Comparison of ENCODE assay signal across 8 cellular contexts in genomic region chr17:7173687-7174602, GRCh38. TPM values are rescaled to one million over a fixed set of nuclear protein-coding genes. Genes with fewer than 3 reads are reported as not detected.
A peak's percentile ranks its signal among the peaks of the same experiment; 100 is the strongest.
DNase-seq lines count a peak whose midpoint lies in the region; ATAC-seq and TF ChIP-seq lines count a peak whose summit lies in the region.

No MANE protein-coding gene starts in this region.

- H3K9me3 Mint-ChIP-seq in CD8-positive, alpha-beta T cell = peaks cover 9% of the 10 kb centered on the region

- 66% methylated on average over 59 of the region's 69 CpGs for WGBS in smooth muscle cell (ENCODE audit: low lambda C conversion rate)

- H3K9ac ChIP-seq in smooth muscle cell (ENCODE audit: low read depth) (no peak overlapping the region), Karpas-422 (ENCODE audit: low read length) (no peak overlapping the region)

- peaks cover 26% of the 10 kb centered on the region for H3K4me1 ChIP-seq in CD8-positive, alpha-beta T cell (ENCODE audit: insufficient read depth, low read length)
- no peaks in the 10 kb centered on the region for H3K4me1 ChIP-seq in smooth muscle cell (ENCODE audit: low read depth)
- H3K4me1 ChIP-seq in Karpas-422 (ENCODE audit: low read length) = peaks cover 9% of the 10 kb centered on the region

- POLR2A ChIA-PET in CD8-positive, alpha-beta T cell (lab: Charles Lee) = no interaction called here
- POLR2A ChIA-PET in RWPE1 (lab: Yijun Ruan, JAX; ENCODE audit: low non-redundant PET) = no interaction called here

- H3K36me3 Mint-ChIP-seq in CD8-positive, alpha-beta T cell = peaks cover 4% of the 10 kb centered on the region

- peak; percentile 45 for ATAC-seq in CD8-positive, alpha-beta T cell
- peak; percentile 38 for ATAC-seq in left lobe of liver

- in situ Hi-C loops in brain microvascular endothelial cell (cut with HindIII; ENCODE audit: low pct_ligation_motif_present, low sequenced_read_pairs) = no loop called here

- H3K79me2 ChIP-seq in smooth muscle cell (ENCODE audit: low read depth) = no peaks in the 10 kb centered on the region
- no peaks in the 10 kb centered on the region for H3K79me2 ChIP-seq in Karpas-422 (ENCODE audit: low read length)

- H4K20me1 ChIP-seq in smooth muscle cell (ENCODE audit: low read depth) (no peaks in the 10 kb centered on the region), Karpas-422 (ENCODE audit: insufficient read depth, low read depth, low read length) (no peaks in the 10 kb centered on the region)

- H3F3A ChIP-seq in smooth muscle cell (ENCODE audit: low read depth) = no peaks in the 10 kb centered on the region

- no peaks in the 10 kb centered on the region for H3K9me2 ChIP-seq in Karpas-422 (replicated peaks; ENCODE audit: insufficient read depth, low read length)

- TF ChIP-seq CTCF in CD8-positive, alpha-beta T cell (IDR thresholded peaks at IDR 0.05) = no peak
- TF ChIP-seq CTCF in RWPE1 (conservative IDR thresholded peaks at IDR 0.05; ENCODE audit: low read depth) = no peak; the same call in 1 of the 2 replicates
- peak; percentile 31 for TF ChIP-seq CTCF in brain microvascular endothelial cell (IDR thresholded peaks at IDR 0.05; ENCODE audit: low read depth, low read length, missing control alignments)
- no peak for TF ChIP-seq CTCF in smooth muscle cell (IDR thresholded peaks at IDR 0.05; ENCODE audit: borderline replicate concordance, insufficient read depth, poor library complexity, severe bottlenecking)

- no peak overlapping the region for H3K27ac Mint-ChIP-seq in CD8-positive, alpha-beta T cell

- no peak overlapping the region for H3K4me3 Mint-ChIP-seq in CD8-positive, alpha-beta T cell

- no peak overlapping the region for H3K4me2 ChIP-seq in smooth muscle cell
- H3K4me2 ChIP-seq in Karpas-422 (ENCODE audit: low read depth, low read length, poor library complexity, severe bottlenecking) = no peak overlapping the region

- H3K27me3 ChIP-seq in CD8-positive, alpha-beta T cell (ENCODE audit: insufficient read depth, low read length) = no peaks in the 10 kb centered on the region
- H3K27me3 ChIP-seq in brain microvascular endothelial cell (replicated peaks) = no peaks in the 10 kb centered on the region
- no peaks in the 10 kb centered on the region for H3K27me3 ChIP-seq in smooth muscle cell (ENCODE audit: low read depth)
- H3K27me3 ChIP-seq in Karpas-422 (ENCODE audit: low read length) = no peaks in the 10 kb centered on the region

- intact Hi-C loops in CD8-positive, alpha-beta T cell (cut with DNase I, micrococcal nuclease) = no loop called here

- no peaks in the 10 kb centered on the region for H3K4me1 Mint-ChIP-seq in CD8-positive, alpha-beta T cell (ENCODE audit: low read depth)

- CTCF ChIA-PET in CD8-positive, alpha-beta T cell (lab: Charles Lee) = interaction anchor here (0.5 to 1.0 kb wide), 3 partner anchors 37 to 250 kb away, joined by 3 to 4 read pairs (median 3); no protein-coding TSS in a partner anchor
- CTCF ChIA-PET in RWPE1 (lab: Yijun Ruan, JAX) = interaction anchor here (0.6 to 0.7 kb wide), 2 partner anchors 11 to 28 kb away, joined by 3 to 4 read pairs; no protein-coding TSS in a partner anchor

- no peak overlapping the region for H3K27ac ChIP-seq in CD8-positive, alpha-beta T cell (ENCODE audit: low read depth, low read length)
- H3K27ac ChIP-seq in RWPE1 (no peak overlapping the region), brain microvascular endothelial cell (no peak overlapping the region), smooth muscle cell (ENCODE audit: low read depth) (no peak overlapping the region), Karpas-422 (ENCODE audit: low read length) (no peak overlapping the region)

- H3K4me3 ChIP-seq in CD8-positive, alpha-beta T cell (ENCODE audit: low read depth, low read length) = peak overlapping the region; percentile 11
- H3K4me3 ChIP-seq in brain microvascular endothelial cell (ENCODE audit: low read depth, low read length) (no peak overlapping the region), smooth muscle cell (no peak overlapping the region), Karpas-422 (ENCODE audit: low read length) (no peak overlapping the region)

- H3K9me3 ChIP-seq in CD8-positive, alpha-beta T cell (ENCODE audit: low read length) = no peaks in the 10 kb centered on the region
- H3K9me3 ChIP-seq in smooth muscle cell (replicated peaks; ENCODE audit: low read depth) (no peaks in the 10 kb centered on the region), Karpas-422 (ENCODE audit: low read length) (no peaks in the 10 kb centered on the region)

- H3K36me3 ChIP-seq in CD8-positive, alpha-beta T cell (ENCODE audit: insufficient read depth, low read length) = no peaks in the 10 kb centered on the region
- H3K36me3 ChIP-seq in brain microvascular endothelial cell (replicated peaks) (no peaks in the 10 kb centered on the region), smooth muscle cell (ENCODE audit: low read depth) (no peaks in the 10 kb centered on the region), Karpas-422 (ENCODE audit: insufficient read depth, low read length) (no peaks in the 10 kb centered on the region)

- DNase-seq in CD8-positive, alpha-beta T cell = peak; percentile 18 to 56 (median 28)
- DNase-seq in RWPE1 (ENCODE audit: low spot score) (peak; percentile 29), brain microvascular endothelial cell (no peak), left lobe of liver (ENCODE audit: low spot score) (peak; percentile 74), smooth muscle cell (lab: John Stamatoyannopoulos, UW; ENCODE audit: unreplicated experiment) (no peak), NCI-H510A (lab: John Stamatoyannopoulos, UW) (no peak), Karpas-422 (no peak)
- DNase-seq in stimulated activated CD4-positive, alpha-beta T cell treated with anti-CD3 and anti-CD28 coated beads, Interleukin-4, amount 100 ng/mL, for 4 hours = peak; percentile 19 to 29

- no peaks in the 10 kb centered on the region for H3K27me3 Mint-ChIP-seq in CD8-positive, alpha-beta T cell (ENCODE audit: low read depth)

- H2AFZ ChIP-seq in smooth muscle cell (ENCODE audit: low read depth) (no peak overlapping the region), Karpas-422 (ENCODE audit: low read length) (no peak overlapping the region)

RNA-seq across cellular contexts. Expression of gene ASGR1, which starts 5.2 kb away (rescaled TPM):
- total RNA-seq in CD8-positive, alpha-beta T cell = under 1 TPM; 0.56 to 0.71 TPM
- total RNA-seq in left lobe of liver = 526 TPM
- 1.2 and 3.6 TPM in 2 replicates for total RNA-seq in smooth muscle cell
- polyA plus RNA-seq in smooth muscle cell = 4.2 and 11.0 TPM in 2 replicates
- 1.2 TPM in 1 of 2 replicates, not detected in the other for total RNA-seq in Karpas-422 (2014; rRNA removed; shearing (Covaris generic); ENCODE audit: low replicate concordance)

RNA-seq across cellular contexts. Expression of gene DLG4, which starts 45.7 kb away (rescaled TPM):
- 1 to 10 TPM; 5.8 to 8.1 TPM for total RNA-seq in CD8-positive, alpha-beta T cell
- 5.5 TPM for total RNA-seq in left lobe of liver
- total RNA-seq in smooth muscle cell = 9.4 and 12.3 TPM in 2 replicates
- 2.3 and 4.2 TPM in 2 replicates for polyA plus RNA-seq in smooth muscle cell
- 8.5 and 24.1 TPM in 2 replicates for total RNA-seq in Karpas-422 (2014; rRNA removed; shearing (Covaris generic); ENCODE audit: low replicate concordance)

RNA-seq across cellular contexts. Expression of gene ACADVL, which starts 45.8 kb away (rescaled TPM):
- total RNA-seq in CD8-positive, alpha-beta T cell = 100 to 1,000 TPM; 264 to 275 TPM
- total RNA-seq in left lobe of liver = 1,044 TPM
- 136 and 185 TPM in 2 replicates for total RNA-seq in smooth muscle cell
- 331 and 541 TPM in 2 replicates for polyA plus RNA-seq in smooth muscle cell
- total RNA-seq in Karpas-422 (2014; rRNA removed; shearing (Covaris generic); ENCODE audit: low replicate concordance) = 245 and 371 TPM in 2 replicates

RNA-seq across cellular contexts. Expression of gene ASGR2, which starts 59.3 kb away (rescaled TPM):
- not detected for total RNA-seq in CD8-positive, alpha-beta T cell
- total RNA-seq in left lobe of liver (442 TPM), smooth muscle cell (0.22 TPM in 1 of 2 replicates, not detected in the other)
- 0.15 and 0.50 TPM in 2 replicates for polyA plus RNA-seq in smooth muscle cell
- total RNA-seq in Karpas-422 (2014; rRNA removed; shearing (Covaris generic); ENCODE audit: low replicate concordance) = not detected in 2 replicates

Comparison
In these comparisons a context has a peak if more than half of its experiments do, and no peak if none do; other contexts are left out.
1. DNase-seq: peak in CD8-positive, alpha-beta T cell (7 of 7), RWPE1 (single experiment), left lobe of liver (single experiment) and stimulated activated CD4-positive, alpha-beta T cell treated with anti-CD3 and anti-CD28 coated beads, Interleukin-4, amount 100 ng/mL, for 4 hours (2 of 2); none in brain microvascular endothelial cell (single experiment), smooth muscle cell (single experiment), NCI-H510A (single experiment) and Karpas-422 (single experiment).
2. RNA of gene ASGR1, which starts 5.2 kb away (total RNA-seq): 526 TPM in left lobe of liver (single experiment); 1.2 to 3.6 TPM in smooth muscle cell, 0.56 to 0.71 TPM in CD8-positive, alpha-beta T cell and 1.2 TPM in Karpas-422; every median in the first group is over 100 times any median in the second.